Comparison of ENCODE assay signal across 8 cellular contexts in genomic region chr14:100193417-100194357, GRCh38. TPM values are rescaled to one million over a fixed set of nuclear protein-coding genes. Genes with fewer than 3 reads are reported as not detected.
DNase-seq lines count a peak whose midpoint lies in the region; ATAC-seq and TF ChIP-seq lines count a peak whose summit lies in the region.

No MANE protein-coding gene starts in this region.

- ATAC-seq in naive B cell (ENCODE audit: low read depth in 2 of 2): peak; percentile 3 to 7
- no peak for ATAC-seq in GM19023 (IDR thresholded peaks at IDR 0.05; ENCODE audit: unreplicated experiment)
- ATAC-seq in HG03196 (IDR thresholded peaks at IDR 0.05; ENCODE audit: unreplicated experiment): no peak
- ATAC-seq in HG03565 (IDR thresholded peaks at IDR 0.05; ENCODE audit: unreplicated experiment): no peak
- no peak for ATAC-seq in GM18511 (IDR thresholded peaks at IDR 0.05; ENCODE audit: unreplicated experiment)

- DNase-seq in GM12865 (ENCODE audit: low read depth) (peak; percentile 37), NCI-H345 (lab: John Stamatoyannopoulos, UW) (peak; percentile 39), choroid plexus epithelial cell (ENCODE audit: low read depth) (no peak), naive B cell (no peak)

- H3K4me1 Mint-ChIP-seq in naive B cell: peaks cover 7 to 9% (median 9%) of the 10 kb centered on the region in 3 donors

- H3K4me3 ChIP-seq in GM12865 (ENCODE audit: low read depth, low read length): peak overlapping the region; percentile 51
- peak overlapping the region; percentile 61 for H3K4me3 ChIP-seq in choroid plexus epithelial cell (ENCODE audit: low read depth, low read length)

- peak overlapping the region; percentile 49 to 95 (median 85) for H3K27ac Mint-ChIP-seq in naive B cell

- TF ChIP-seq CTCF in GM12865 (IDR thresholded peaks at IDR 0.05; ENCODE audit: insufficient read depth, low read depth, low read length, missing control alignments) (no peak), choroid plexus epithelial cell (conservative IDR thresholded peaks at IDR 0.05; ENCODE audit: low read depth, low read length) (no peak)

- H3K36me3 Mint-ChIP-seq in naive B cell: no peaks in the 10 kb centered on the region

- H3K4me3 Mint-ChIP-seq in naive B cell: peak overlapping the region; percentile 47 to 89 (median 70)

- no peaks in the 10 kb centered on the region for H3K27me3 Mint-ChIP-seq in naive B cell

- H3K9me3 Mint-ChIP-seq in naive B cell: no peaks in the 10 kb centered on the region

RNA-seq across cellular contexts. Expression of gene DEGS2, which starts 34.2 kb away (rescaled TPM):
- 1 to 10 TPM in 3 of 6 donors, under 1 TPM in 3; 0.29 to 3.6 (median 0.96) TPM for polyA plus RNA-seq in naive B cell (ENCODE audit: low read depth in 6 of 6)

RNA-seq across cellular contexts. Expression of gene YY1, which starts 45.3 kb away (rescaled TPM):
- 10 to 100 TPM; 12.7 to 25.0 (median 18.7) TPM for polyA plus RNA-seq in naive B cell (ENCODE audit: low read depth in 6 of 6)

Comparison
In these comparisons a context has a peak if more than half of its experiments do, and no peak if none do; other contexts are left out.
1. DNase-seq: peak in GM12865 (single experiment) and NCI-H345 (single experiment); none in choroid plexus epithelial cell (single experiment) and naive B cell (single experiment).
2. ATAC-seq: peak in naive B cell (2 of 2); none in GM19023 (single experiment), HG03196 (single experiment), HG03565 (single experiment) and GM18511 (single experiment).